In the genomic region with DNA sequence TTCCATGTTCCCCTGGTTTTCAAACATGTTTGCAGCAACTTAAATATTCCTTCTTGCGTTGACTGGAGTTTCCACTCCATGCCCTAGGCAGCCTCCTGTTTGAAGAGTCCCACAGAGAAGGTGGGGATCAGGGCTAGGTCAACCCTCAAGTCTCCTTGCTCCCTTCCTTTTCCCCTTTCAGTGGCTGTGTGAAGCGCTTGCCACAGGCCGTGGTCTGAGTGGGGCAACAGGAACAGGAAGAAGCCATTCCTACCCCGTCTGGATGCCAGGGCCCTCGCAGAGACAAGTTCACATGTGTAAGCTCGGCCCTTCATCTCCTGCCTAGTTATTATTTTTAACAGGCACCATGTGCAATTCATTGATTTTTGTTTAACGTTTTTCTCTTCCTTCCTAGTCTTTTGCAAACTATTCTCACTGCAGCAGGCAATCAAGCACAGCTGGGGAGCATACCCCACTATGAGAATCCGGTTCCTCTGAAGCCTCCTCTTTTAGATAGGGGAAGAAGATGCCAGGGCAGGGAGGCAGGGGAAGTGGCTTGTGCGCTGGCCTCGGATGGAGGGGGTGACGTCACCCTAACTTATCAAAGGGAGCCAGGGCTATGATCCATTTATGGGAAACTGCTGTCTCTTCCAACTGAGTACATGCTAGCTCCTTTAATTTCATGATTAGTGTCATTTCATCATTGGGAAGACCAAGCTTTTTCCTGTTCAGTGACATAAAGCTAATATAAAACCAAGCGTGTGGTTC, we compare ENCODE assay signal across 14 cellular contexts.
DNase-seq lines count a peak whose midpoint lies in the region; ATAC-seq, FAIRE-seq and TF ChIP-seq lines count a peak whose summit lies in the region.
"Had no signal": no experiment of that assay in that cellular context is flagged by ENCODE, and none has a peak within 500 bp of the region (broad histone marks: within the 10 kb centered on the region; RNA-seq: fewer than 3 reads in every experiment).

No MANE protein-coding gene starts in this region.

- H3K4me3 Mint-ChIP-seq in naive thymus-derived CD4-positive, alpha-beta T cell: peak overlapping the region in 1 of 10 donors; percentile 31
- H3K4me3 Mint-ChIP-seq in chondrocyte (ENCODE audit: unreplicated experiment): no peak overlapping the region
- H3K4me3 Mint-ChIP-seq: activated B cell treated with CpG ODN at 0.5 μM for 24 hours; activated T-cell treated with anti-CD3 and anti-CD28 coated beads, Interleukin-2, amount 50 U/mL, for 24 hours had no signal

- no peak for TF ChIP-seq CTCF in NB4 (IDR thresholded peaks at IDR 0.05; ENCODE audit: low read depth, low read length)
- no peak for TF ChIP-seq CTCF in VCaP (conservative IDR thresholded peaks at IDR 0.05)
- no peak for TF ChIP-seq CTCF in chondrocyte (IDR thresholded peaks at IDR 0.05)
- TF ChIP-seq CTCF in kidney (IDR thresholded peaks at IDR 0.05; ENCODE audit: borderline replicate concordance, extremely low read depth, insufficient read depth): no peak

- no peak for FAIRE-seq in kidney (lab: Jason Lieb, UNC)
- FAIRE-seq: astrocyte, small intestine had no signal

- peaks cover 7 to 23% (median 20%) of the 10 kb centered on the region in 5 donors for H3K27me3 Mint-ChIP-seq in naive thymus-derived CD4-positive, alpha-beta T cell
- peaks cover 4% of the 10 kb centered on the region for H3K27me3 Mint-ChIP-seq in chondrocyte (ENCODE audit: low read depth)

- H3K4me1 Mint-ChIP-seq in naive thymus-derived CD4-positive, alpha-beta T cell: peaks cover 0 to 21% (median 0%) of the 10 kb centered on the region in 7 donors
- no peaks in the 10 kb centered on the region for H3K4me1 Mint-ChIP-seq in chondrocyte (ENCODE audit: low read depth)
- H3K4me1 Mint-ChIP-seq: activated B cell treated with CpG ODN at 0.5 μM for 24 hours had no signal

- H3K27me3 ChIP-seq in naive thymus-derived CD4-positive, alpha-beta T cell (ENCODE audit: control insufficient read depth in 2 of 2, insufficient read depth in 2 of 2, low read length in 2 of 2): peaks cover 0 to 3% of the 10 kb centered on the region in 2 donors

- peak; percentile 44 for DNase-seq in EL
- DNase-seq in NB4 (ENCODE audit: low read depth): peak; percentile 45
- no peak for DNase-seq in naive thymus-derived CD4-positive, alpha-beta T cell
- DNase-seq in chondrocyte (ENCODE audit: low spot score): no peak
- DNase-seq in NCI-H226: no peak
- no peak for DNase-seq in kidney
- DNase-seq: activated B cell treated with CpG ODN at 0.5 μM for 24 hours; activated T-cell treated with anti-CD3 and anti-CD28 coated beads, Interleukin-2, amount 50 U/mL, for 24 hours; glutamatergic neuron; NCI-H2171 treated with DMSO at 0.1 percent for 48 hours; small intestine had no signal

- no peaks in the 10 kb centered on the region for H3K36me3 Mint-ChIP-seq in naive thymus-derived CD4-positive, alpha-beta T cell
- no peaks in the 10 kb centered on the region for H3K36me3 Mint-ChIP-seq in chondrocyte (ENCODE audit: low read depth)

- POLR2A ChIA-PET in naive thymus-derived CD4-positive, alpha-beta T cell (lab: Charles Lee): interaction anchor here (0.7 kb wide), 1 partner anchor 27 kb away, joined by 3 read pairs; no protein-coding TSS in a partner anchor

- H3K4me3 ChIP-seq in NB4 (ENCODE audit: low read depth, low read length) (no peak overlapping the region), kidney (ENCODE audit: low read length in 2 of 2) (no peak overlapping the region)
- H3K4me3 ChIP-seq in naive thymus-derived CD4-positive, alpha-beta T cell (ENCODE audit: low read length): no peak overlapping the region

- no peak for TF ChIP-seq POLR2A in NB4 (IDR thresholded peaks at IDR 0.05; ENCODE audit: extremely low read depth, insufficient read length)

- no peaks in the 10 kb centered on the region for H3K36me3 ChIP-seq in naive thymus-derived CD4-positive, alpha-beta T cell (ENCODE audit: control insufficient read depth in 2 of 3, insufficient read depth in 3 of 3, low read length in 3 of 3)
- no peaks in the 10 kb centered on the region for H3K36me3 ChIP-seq in kidney (ENCODE audit: control insufficient read depth in 1 of 2, insufficient read depth in 2 of 2, low read length in 2 of 2)

- no peak overlapping the region for H3K27ac Mint-ChIP-seq in naive thymus-derived CD4-positive, alpha-beta T cell
- no peak overlapping the region for H3K27ac Mint-ChIP-seq in chondrocyte (ENCODE audit: unreplicated experiment)
- H3K27ac Mint-ChIP-seq: activated B cell treated with CpG ODN at 0.5 μM for 24 hours; activated T-cell treated with anti-CD3 and anti-CD28 coated beads, Interleukin-2, amount 50 U/mL, for 24 hours had no signal

- H3K9me3 ChIP-seq in naive thymus-derived CD4-positive, alpha-beta T cell (ENCODE audit: control insufficient read depth in 2 of 3, low read length in 3 of 3): no peaks in the 10 kb centered on the region
- no peaks in the 10 kb centered on the region for H3K9me3 ChIP-seq in kidney (ENCODE audit: control insufficient read depth in 1 of 2, low read length in 2 of 2)

- H3K4me1 ChIP-seq in naive thymus-derived CD4-positive, alpha-beta T cell (ENCODE audit: control insufficient read depth in 2 of 2, insufficient read depth in 2 of 2, low read length in 2 of 2): no peaks in the 10 kb centered on the region
- H3K4me1 ChIP-seq in kidney (ENCODE audit: control insufficient read depth in 1 of 2, insufficient read depth in 1 of 2, low read depth in 1 of 2, low read length in 2 of 2): no peaks in the 10 kb centered on the region

- peaks cover 0 to 2% (median 0%) of the 10 kb centered on the region in 11 donors for H3K9me3 Mint-ChIP-seq in naive thymus-derived CD4-positive, alpha-beta T cell
- H3K9me3 Mint-ChIP-seq in chondrocyte (ENCODE audit: low read depth): peaks cover 3% of the 10 kb centered on the region
- H3K9me3 Mint-ChIP-seq: activated B cell treated with CpG ODN at 0.5 μM for 24 hours; activated T-cell treated with anti-CD3 and anti-CD28 coated beads, Interleukin-2, amount 50 U/mL, for 24 hours had no signal

- no peak overlapping the region for H3K9ac ChIP-seq in kidney (ENCODE audit: low read length in 2 of 2)

- intact Hi-C loops in naive thymus-derived CD4-positive, alpha-beta T cell (cut with micrococcal nuclease): no loop called here
- intact Hi-C loops in kidney (cut with DNase I): no loop called here

- CTCF ChIA-PET in naive thymus-derived CD4-positive, alpha-beta T cell (lab: Charles Lee): no interaction called here

- H3K27ac ChIP-seq in VCaP: peak overlapping the region; percentile 40
- H3K27ac ChIP-seq in naive thymus-derived CD4-positive, alpha-beta T cell (ENCODE audit: low read depth, low read length): no peak overlapping the region
- H3K27ac ChIP-seq in kidney (ENCODE audit: low read depth in 2 of 2, low read length in 2 of 2): no peak overlapping the region

- ATAC-seq in naive thymus-derived CD4-positive, alpha-beta T cell: peak; percentile 61
- no peak for ATAC-seq in HG02870 (IDR thresholded peaks at IDR 0.05; ENCODE audit: unreplicated experiment)

Comparison
In these comparisons a context has a peak if more than half of its experiments do, and no peak if none do; other contexts are left out.
1. DNase-seq: peak in EL (single experiment) and NB4 (single experiment); none in naive thymus-derived CD4-positive, alpha-beta T cell (0 of 9), chondrocyte (single experiment), NCI-H226 (single experiment) and kidney (single experiment).